16 cellular contexts compared by ENCODE assay signal in genomic region chr2:181447040-181447439, GRCh38. TPM values are rescaled to one million over a fixed set of nuclear protein-coding genes. Genes with fewer than 3 reads are reported as not detected.
A peak's percentile ranks its signal among the peaks of the same experiment; 100 is the strongest.
DNase-seq lines count a peak whose midpoint lies in the region; ATAC-seq and TF ChIP-seq lines count a peak whose summit lies in the region.
"Had no signal": no experiment of that assay in that cellular context is flagged by ENCODE, and none has a peak within 500 bp of the region (broad histone marks: within the 10 kb centered on the region; RNA-seq: fewer than 3 reads in every experiment).

No MANE protein-coding gene starts in this region.

- no peaks in the 10 kb centered on the region for H4K20me1 ChIP-seq in OCI-LY7 (ENCODE audit: insufficient read depth, low read length)

- no peak overlapping the region for H3K27ac ChIP-seq in OCI-LY7 (ENCODE audit: low read depth, low read length, poor library complexity, severe bottlenecking)
- H3K27ac ChIP-seq: breast epithelium, lower lobe of right lung, right lobe of liver, SK-N-MC had no signal

- H2AFZ ChIP-seq in OCI-LY7 (ENCODE audit: low read length): 0 out of 2 replicates have a peak overlapping the region, but pooled peaks have one; percentile 36

- POLR2A ChIA-PET in OCI-LY7 (lab: Charles Lee): interaction anchor here (0.6 to 1.7 kb wide), 6 partner anchors 8 to 211 kb away, joined by 3 to 7 read pairs (median 4); partner anchors contain the start of gene ITGA4
- POLR2A ChIA-PET in activated CD4-positive, alpha-beta memory T cell treated with anti-CD3 and anti-CD28 coated beads, Interleukin-2, amount 10 ng/mL, durations not matched to agents 7 days and 5 days (lab: Charles Lee): no interaction called here

- BruUV-seq in OCI-LY7 (replicated peaks; lab: Mats Ljungman, UMichigan): no TSS peak

- peak overlapping the region; percentile 1 for H3K27ac Mint-ChIP-seq in memory B cell
- no peak overlapping the region for H3K27ac Mint-ChIP-seq in activated CD4-positive, alpha-beta memory T cell treated with anti-CD3 and anti-CD28 coated beads, Interleukin-2, amount 10 ng/mL, durations not matched to agents 7 days and 5 days

- H3K4me2 ChIP-seq in OCI-LY7 (ENCODE audit: low read length): no peak overlapping the region

- no peaks in the 10 kb centered on the region for H3K36me3 Mint-ChIP-seq in memory B cell
- H3K36me3 Mint-ChIP-seq in activated CD4-positive, alpha-beta memory T cell treated with anti-CD3 and anti-CD28 coated beads, Interleukin-2, amount 10 ng/mL, durations not matched to agents 7 days and 5 days (ENCODE audit: low read depth): peaks cover 4% of the 10 kb centered on the region
- H3K36me3 Mint-ChIP-seq: CD14-positive monocyte had no signal

- H3K36me3 ChIP-seq in OCI-LY7 (ENCODE audit: insufficient read depth, low read length): no peaks in the 10 kb centered on the region; the same call in 1 of the 2 replicates
- H3K36me3 ChIP-seq: breast epithelium, lower lobe of right lung, right lobe of liver had no signal

- H3K27me3 Mint-ChIP-seq in memory B cell: no peaks in the 10 kb centered on the region
- peaks cover 5% of the 10 kb centered on the region for H3K27me3 Mint-ChIP-seq in activated CD4-positive, alpha-beta memory T cell treated with anti-CD3 and anti-CD28 coated beads, Interleukin-2, amount 10 ng/mL, durations not matched to agents 7 days and 5 days

- no peak for TF ChIP-seq CTCF in OCI-LY7 (conservative IDR thresholded peaks at IDR 0.05; ENCODE audit: low read length)

- no peak overlapping the region for H3K4me3 Mint-ChIP-seq in memory B cell
- no peak overlapping the region for H3K4me3 Mint-ChIP-seq in activated CD4-positive, alpha-beta memory T cell treated with anti-CD3 and anti-CD28 coated beads, Interleukin-2, amount 10 ng/mL, durations not matched to agents 7 days and 5 days

- H3K9me2 ChIP-seq in OCI-LY7 (ENCODE audit: insufficient read depth, low read length): no peaks in the 10 kb centered on the region

- no peaks in the 10 kb centered on the region for H3K9me3 ChIP-seq in OCI-LY7 (ENCODE audit: low read length)
- H3K9me3 ChIP-seq: breast epithelium, lower lobe of right lung, right lobe of liver had no signal

- H3K9me3 Mint-ChIP-seq in memory B cell: no peaks in the 10 kb centered on the region
- peaks cover 4% of the 10 kb centered on the region for H3K9me3 Mint-ChIP-seq in activated CD4-positive, alpha-beta memory T cell treated with anti-CD3 and anti-CD28 coated beads, Interleukin-2, amount 10 ng/mL, durations not matched to agents 7 days and 5 days

- H3K4me1 ChIP-seq in OCI-LY7 (ENCODE audit: insufficient read depth, low read length, poor library complexity, severe bottlenecking): no peaks in the 10 kb centered on the region
- H3K4me1 ChIP-seq: breast epithelium, lower lobe of right lung, right lobe of liver had no signal

- CTCF ChIA-PET in OCI-LY7 (lab: Charles Lee; ENCODE audit: unreplicated experiment): interaction anchor here (1.2 kb wide), 1 partner anchor 10 kb away, joined by 4 read pairs; the partner anchor contains the start of gene ITGA4
- CTCF ChIA-PET in activated CD4-positive, alpha-beta memory T cell treated with anti-CD3 and anti-CD28 coated beads, Interleukin-2, amount 10 ng/mL, durations not matched to agents 7 days and 5 days (lab: Charles Lee): no interaction called here

- no peaks in the 10 kb centered on the region for H3K79me2 ChIP-seq in OCI-LY7 (ENCODE audit: insufficient read depth, low read depth, low read length)

- H3K4me3 ChIP-seq in OCI-LY7 (ENCODE audit: low read depth, low read length, poor library complexity, severe bottlenecking): no peak overlapping the region
- H3K4me3 ChIP-seq: breast epithelium, lower lobe of right lung, right lobe of liver, SK-N-MC had no signal

- intact Hi-C loops in OCI-LY7 (cut with micrococcal nuclease; ENCODE audit: unreplicated experiment): no loop called here

- DNase-seq in OCI-LY7 (ENCODE audit: low spot score): no peak
- no peak for DNase-seq in memory B cell (ENCODE audit: low spot score in 2 of 2)
- DNase-seq in DMS 273 treated with DMSO at 0.1 percent for 48 hours (lab: John Stamatoyannopoulos, UW): no peak
- no peak for DNase-seq in activated CD4-positive, alpha-beta memory T cell treated with anti-CD3 and anti-CD28 coated beads, Interleukin-2, amount 10 ng/mL, durations not matched to agents 7 days and 5 days
- DNase-seq in ecto neural progenitor cell (ENCODE audit: low spot score): no peak
- DNase-seq: activated effector memory CD4-positive, alpha-beta T cell treated with anti-CD3 and anti-CD28 coated beads, Interleukin-2, amount 50 U/mL, for 16 hours; effector memory CD4-positive, alpha-beta T cell; H7; lower lobe of right lung; right lobe of liver; stimulated activated CD4-positive, alpha-beta T cell treated with anti-CD3 and anti-CD28 coated beads, Interleukin-2, amount 100 ng/mL, for 48 hours had no signal

- peaks cover 13% of the 10 kb centered on the region for H3K4me1 Mint-ChIP-seq in memory B cell
- H3K4me1 Mint-ChIP-seq in activated CD4-positive, alpha-beta memory T cell treated with anti-CD3 and anti-CD28 coated beads, Interleukin-2, amount 10 ng/mL, durations not matched to agents 7 days and 5 days: peaks cover 12% of the 10 kb centered on the region

- ATAC-seq in GM18868 (IDR thresholded peaks at IDR 0.05; ENCODE audit: unreplicated experiment) (peak; percentile 83), GM21786 (IDR thresholded peaks at IDR 0.05; ENCODE audit: unreplicated experiment) (peak; percentile 86), memory B cell (ENCODE audit: low read depth) (peak; percentile 68)
- ATAC-seq: lower lobe of right lung, right lobe of liver had no signal

RNA-seq across cellular contexts. Expression of gene ITGA4, which starts 10.1 kb away (rescaled TPM):
- total RNA-seq in OCI-LY7 (2014; rRNA removed; shearing (Covaris generic)): 55.1 and 61.8 TPM in 2 replicates
- 53.5 and 61.7 TPM in 2 replicates for total RNA-seq in OCI-LY7 (2022)
- total RNA-seq in activated CD4-positive, alpha-beta memory T cell treated with anti-CD3 and anti-CD28 coated beads, Interleukin-2, amount 10 ng/mL, durations not matched to agents 7 days and 5 days: 100 to 1,000 TPM; 252 to 265 TPM

Comparison
In these comparisons a context has a peak if more than half of its experiments do, and no peak if none do; other contexts are left out.
1. RNA of gene ITGA4, which starts 10.1 kb away (total RNA-seq): 252 to 265 TPM in activated CD4-positive, alpha-beta memory T cell treated with anti-CD3 and anti-CD28 coated beads, Interleukin-2, amount 10 ng/mL, durations not matched to agents 7 days and 5 days; 53.5 to 61.8 TPM in OCI-LY7; every median in the first group is over 4 times any median in the second.
2. Peak in every context shown above with its lines, with median percentiles within 50 percentile points of each other: ATAC-seq.